29 cellular contexts compared by ENCODE assay signal in genomic region chr1:118018064-118018463, GRCh38.
"Had no signal": no experiment of that assay in that cellular context is flagged by ENCODE, and none has a peak within 500 bp of the region (broad histone marks: within the 10 kb centered on the region; RNA-seq: fewer than 3 reads in every experiment).

No MANE protein-coding gene starts in this region.

- H3K4me3 Mint-ChIP-seq: dendritic cell treated with granulocyte-macrophage colony-stimulating factor and Interleukin-4, amounts not matched to agents 40 ng/mL and 50 ng/mL, for 4 days; effector memory CD8-positive, alpha-beta T cell; endodermal cell had no signal

- H3K27me3 ChIP-seq: colonic mucosa, dorsolateral prefrontal cortex, esophagus muscularis mucosa, esophagus squamous epithelium, gastrocnemius medialis, gastroesophageal sphincter, heart left ventricle, heart right ventricle had no signal

- H3K27ac Mint-ChIP-seq: dendritic cell treated with granulocyte-macrophage colony-stimulating factor and Interleukin-4, amounts not matched to agents 40 ng/mL and 50 ng/mL, for 4 days; effector memory CD8-positive, alpha-beta T cell; endodermal cell had no signal

- DNase-seq: colonic mucosa; cortex of kidney; dermis blood vessel endothelial cell; dorsolateral prefrontal cortex; effector CD4-positive, alpha-beta T cell; effector CD8-positive, alpha-beta T cell; effector memory CD4-positive, alpha-beta T cell; effector memory CD8-positive, alpha-beta T cell; endodermal cell; erythroblast; esophagus squamous epithelium; foreskin fibroblast; foreskin keratinocyte; foreskin melanocyte; gastrocnemius medialis; glutamatergic neuron; head of caudate nucleus; heart left ventricle; heart right ventricle had no signal

- FAIRE-seq: colon, endometrium, endothelial cell of umbilical vein, frontal cortex had no signal

- H3K4me3 ChIP-seq: colonic mucosa, coronary artery, dorsolateral prefrontal cortex, esophagus muscularis mucosa, esophagus squamous epithelium, gastrocnemius medialis, gastroesophageal sphincter, heart left ventricle, heart right ventricle had no signal

- H3K27ac ChIP-seq: colonic mucosa, coronary artery, dorsolateral prefrontal cortex, epithelial cell of prostate, esophagus muscularis mucosa, esophagus squamous epithelium, foreskin keratinocyte, gastrocnemius medialis, gastroesophageal sphincter, heart left ventricle, heart right ventricle had no signal

- H3K4me1 Mint-ChIP-seq: endodermal cell had no signal

- H3K36me3 ChIP-seq: colonic mucosa, esophagus muscularis mucosa, esophagus squamous epithelium, gastrocnemius medialis, gastroesophageal sphincter, heart left ventricle, heart right ventricle had no signal

- ATAC-seq: effector memory CD8-positive, alpha-beta T cell; esophagus mucosa; foreskin keratinocyte; gastrocnemius medialis; gastroesophageal sphincter; heart left ventricle; heart right ventricle had no signal

- H3K9me3 ChIP-seq: colonic mucosa, esophagus muscularis mucosa, esophagus squamous epithelium, gastrocnemius medialis, gastroesophageal sphincter, heart left ventricle, heart right ventricle had no signal

- H3K9me3 Mint-ChIP-seq: dendritic cell treated with granulocyte-macrophage colony-stimulating factor and Interleukin-4, amounts not matched to agents 40 ng/mL and 50 ng/mL, for 4 days; effector memory CD8-positive, alpha-beta T cell; endodermal cell had no signal

- H3K4me1 ChIP-seq: colonic mucosa, esophagus muscularis mucosa, esophagus squamous epithelium, foreskin keratinocyte, gastrocnemius medialis, gastroesophageal sphincter, heart left ventricle, heart right ventricle had no signal
